Comparison of ENCODE assay signal across 8 cellular contexts in the genomic region with DNA sequence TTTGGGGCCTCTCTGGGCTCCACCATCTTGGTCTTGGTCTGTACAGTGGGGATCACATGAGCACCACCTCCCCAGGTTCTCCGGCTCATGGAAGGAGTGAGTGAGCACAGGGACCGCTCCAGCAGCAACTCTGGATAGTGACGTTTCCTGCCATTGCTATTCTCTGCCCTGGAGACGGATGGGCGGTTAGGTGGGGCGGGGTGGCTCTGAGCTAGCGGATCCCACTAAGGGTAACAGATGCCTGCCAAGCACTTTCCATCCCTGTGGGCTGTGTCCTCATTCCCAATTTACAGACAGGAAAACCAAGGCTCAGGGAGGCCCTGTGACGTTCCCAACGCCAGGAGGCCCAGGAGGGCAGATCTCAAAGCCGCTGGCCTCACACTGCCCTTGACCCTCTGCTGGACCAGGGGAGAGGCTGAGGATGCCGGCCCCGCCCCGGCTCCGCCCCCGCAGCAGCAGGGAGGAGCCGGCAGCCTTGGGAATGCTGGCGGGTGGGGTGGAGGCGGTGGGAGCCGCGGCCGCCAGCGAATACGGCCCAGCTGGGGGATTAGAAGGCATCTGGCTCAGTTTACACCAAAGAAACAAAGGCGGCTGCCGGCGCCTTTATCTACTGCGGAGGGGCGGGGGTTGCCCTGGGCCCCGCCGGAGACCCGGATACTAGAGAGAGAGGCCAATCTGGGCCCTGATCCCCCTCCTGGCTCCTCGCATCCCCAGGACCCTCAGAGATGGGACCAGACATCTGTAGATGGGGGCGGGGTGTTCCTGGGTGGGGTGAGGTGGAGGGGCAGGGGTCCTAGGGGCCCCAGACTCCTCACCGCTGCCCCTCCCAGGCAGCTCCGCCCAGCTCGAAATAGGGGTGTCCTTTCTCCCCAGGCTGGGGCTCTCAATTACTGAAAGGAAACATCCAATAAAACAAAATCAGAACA.
DNase-seq lines count a peak whose midpoint lies in the region; FAIRE-seq and TF ChIP-seq lines count a peak whose summit lies in the region.

No MANE protein-coding gene starts in this region.

- H3K27me3 ChIP-seq in endothelial cell of umbilical vein (ENCODE audit: control insufficient read depth in 2 of 2, insufficient read depth in 2 of 2, low read length in 2 of 2), result no peaks in the 10 kb centered on the region

- peak overlapping the region; percentile 49 for H3K4me3 ChIP-seq in AG10803 (ENCODE audit: low read length)
- H3K4me3 ChIP-seq in endothelial cell of umbilical vein (replicated peaks in 1 of 3; ENCODE audit: insufficient read depth in 1 of 3, low read depth in 1 of 3, low read length in 3 of 3), result peak overlapping the region in 2 of 3 experiments; percentile 49 to 56

- H3K27ac ChIP-seq in endothelial cell of umbilical vein (ENCODE audit: insufficient read depth, low read depth, low read length), result peak overlapping the region; percentile 40

- H4K20me1 ChIP-seq in endothelial cell of umbilical vein (replicated peaks; ENCODE audit: control insufficient read depth, extremely low read depth, insufficient read depth, low read length), result no peaks in the 10 kb centered on the region

- H2AFZ ChIP-seq in endothelial cell of umbilical vein (ENCODE audit: low read depth, low read length), result peak overlapping the region; percentile 16

- intact Hi-C loops in endothelial cell of umbilical vein (cut with micrococcal nuclease), result loop anchor here (1.0 kb wide), 1 partner anchor 60 kb away; no protein-coding TSS in a partner anchor
- intact Hi-C loops in activated naive CD4-positive, alpha-beta T cell treated with anti-CD3 and anti-CD28 coated beads for 36 hours (cut with micrococcal nuclease), result no loop called here

- no TSS peak for BruUV-seq in endothelial cell of umbilical vein (replicated peaks; lab: Mats Ljungman, UMichigan)

- POLR2A ChIA-PET in endothelial cell of umbilical vein (lab: Charles Lee), result no interaction called here

- peak overlapping the region; percentile 57 for H3K4me2 ChIP-seq in endothelial cell of umbilical vein (ENCODE audit: insufficient read depth, low read length)

- H3K9me1 ChIP-seq in endothelial cell of umbilical vein (replicated peaks; ENCODE audit: control insufficient read depth, extremely low read depth, insufficient read depth, low read length), result no peaks in the 10 kb centered on the region

- peaks cover 4% of the 10 kb centered on the region for H3K4me1 Mint-ChIP-seq in activated naive CD4-positive, alpha-beta T cell treated with anti-CD3 and anti-CD28 coated beads for 36 hours (ENCODE audit: low read depth)

- peaks cover 14% of the 10 kb centered on the region for H3K4me1 ChIP-seq in endothelial cell of umbilical vein (ENCODE audit: control insufficient read depth, extremely low read depth, insufficient read depth, low read length)

- H3K79me2 ChIP-seq in endothelial cell of umbilical vein (ENCODE audit: control insufficient read depth, insufficient read depth, low read length), result no peaks in the 10 kb centered on the region

- dilution Hi-C loops in endothelial cell of umbilical vein (cut with MboI; ENCODE audit: extremely low pct_ligation_motif_present, low sequenced_read_pairs), result no loop called here

- TF ChIP-seq CTCF in AG10803 (conservative IDR thresholded peaks at IDR 0.05; ENCODE audit: low read length) (no peak), endothelial cell of umbilical vein (IDR thresholded peaks at IDR 0.05; ENCODE audit: extremely low read depth in 1 of 2, insufficient read depth in 1 of 2, low read depth in 1 of 2, low read length in 2 of 2) (no peak)

- no peaks in the 10 kb centered on the region for H3K36me3 Mint-ChIP-seq in activated naive CD4-positive, alpha-beta T cell treated with anti-CD3 and anti-CD28 coated beads for 36 hours (ENCODE audit: low read depth)

- H3K9me3 Mint-ChIP-seq in activated naive CD4-positive, alpha-beta T cell treated with anti-CD3 and anti-CD28 coated beads for 36 hours, result no peaks in the 10 kb centered on the region

- TF ChIP-seq POLR2A in endothelial cell of umbilical vein (IDR thresholded peaks at IDR 0.05; ENCODE audit: low read depth, low read length), result no peak

- H3K27me3 Mint-ChIP-seq in activated naive CD4-positive, alpha-beta T cell treated with anti-CD3 and anti-CD28 coated beads for 36 hours (ENCODE audit: low read depth), result peaks cover 28% of the 10 kb centered on the region

- CTCF ChIA-PET in endothelial cell of umbilical vein (lab: Charles Lee), result interaction anchor here (0.6 to 3.0 kb wide), 6 partner anchors 11 to 120 kb away, joined by 3 to 21 read pairs (median 8); no protein-coding TSS in a partner anchor
- CTCF ChIA-PET in activated naive CD4-positive, alpha-beta T cell treated with anti-CD3 and anti-CD28 coated beads for 36 hours (lab: Charles Lee), result interaction anchor here (2.5 kb wide), 1 partner anchor 11 kb away, joined by 9 read pairs; no protein-coding TSS in a partner anchor

- H3K9ac ChIP-seq in endothelial cell of umbilical vein (replicated peaks; ENCODE audit: extremely low read depth, insufficient read depth, low read length), result peak overlapping the region; percentile 9

- H3K9me3 ChIP-seq in endothelial cell of umbilical vein (replicated peaks; ENCODE audit: control insufficient read depth, insufficient read depth, low read length), result no peaks in the 10 kb centered on the region

- peak; percentile 81 for FAIRE-seq in endothelial cell of umbilical vein (lab: Jason Lieb, UNC)

- H3K36me3 ChIP-seq in endothelial cell of umbilical vein (ENCODE audit: control insufficient read depth in 2 of 2, extremely low read depth in 1 of 2, insufficient read depth in 2 of 2, low read length in 2 of 2), result no peaks in the 10 kb centered on the region

- no peak overlapping the region for H3K4me3 Mint-ChIP-seq in activated naive CD4-positive, alpha-beta T cell treated with anti-CD3 and anti-CD28 coated beads for 36 hours

- DNase-seq in AG10803 (ENCODE audit: low read depth) (peak; percentile 78), NCI-H1694 treated with DMSO at 0.1 percent for 48 hours (lab: John Stamatoyannopoulos, UW) (peak; percentile 80), endothelial cell of umbilical vein (ENCODE audit: low read depth, low spot score) (peak; percentile 69), myocyte (ENCODE audit: low read depth) (peak; percentile 80), NCI-H1930 (lab: John Stamatoyannopoulos, UW) (no peak), NCI-H2196 treated with DMSO at 0.1 percent for 48 hours (lab: John Stamatoyannopoulos, UW; ENCODE audit: unreplicated experiment) (no peak)
- DNase-seq in effector CD4-positive, alpha-beta T cell, result no peak
- DNase-seq in activated naive CD4-positive, alpha-beta T cell treated with anti-CD3 and anti-CD28 coated beads for 36 hours, result no peak

- no peak overlapping the region for H3K27ac Mint-ChIP-seq in activated naive CD4-positive, alpha-beta T cell treated with anti-CD3 and anti-CD28 coated beads for 36 hours

TF ChIP-seq in endothelial cell of umbilical vein, 7 proteins besides CTCF, POLR2A, EP300 and RAD21:
- TF ChIP-seq MYC (IDR thresholded peaks at IDR 0.05; ENCODE audit: low read depth, low read length) (no peak), FOS (IDR thresholded peaks at IDR 0.05; ENCODE audit: borderline replicate concordance, insufficient read depth, low read length) (no peak), POLR2AphosphoS5 (IDR thresholded peaks at IDR 0.05; ENCODE audit: insufficient read depth, low read depth, low read length) (no peak), GATA2 (IDR thresholded peaks at IDR 0.05; ENCODE audit: insufficient read depth, insufficient read length, low read depth, low read length) (no peak), JUN (IDR thresholded peaks at IDR 0.05; ENCODE audit: borderline replicate concordance, insufficient read depth, insufficient read length, low read depth) (no peak), EZH2 (IDR thresholded peaks at IDR 0.05; ENCODE audit: borderline replicate concordance, low read depth, low read length, severe bottlenecking) (no peak)
- TF ChIP-seq, protein P1, sequence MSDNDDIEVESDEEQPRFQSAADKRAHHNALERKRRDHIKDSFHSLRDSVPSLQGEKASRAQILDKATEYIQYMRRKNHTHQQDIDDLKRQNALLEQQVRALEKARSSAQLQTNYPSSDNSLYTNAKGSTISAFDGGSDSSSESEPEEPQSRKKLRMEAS (IDR thresholded peaks at IDR 0.05; ENCODE audit: insufficient read depth, insufficient read length), result no peak
TF ChIP-seq in endothelial cell of umbilical vein: peak in this region for 0.

Comparison
In these comparisons a context has a peak if more than half of its experiments do, and no peak if none do; other contexts are left out.
1. DNase-seq: peak in AG10803 (single experiment), NCI-H1694 treated with DMSO at 0.1 percent for 48 hours (single experiment), endothelial cell of umbilical vein (single experiment) and myocyte (single experiment); none in effector CD4-positive, alpha-beta T cell (single experiment), NCI-H1930 (0 of 2), activated naive CD4-positive, alpha-beta T cell treated with anti-CD3 and anti-CD28 coated beads for 36 hours (single experiment) and NCI-H2196 treated with DMSO at 0.1 percent for 48 hours (single experiment).